In the genomic region with DNA sequence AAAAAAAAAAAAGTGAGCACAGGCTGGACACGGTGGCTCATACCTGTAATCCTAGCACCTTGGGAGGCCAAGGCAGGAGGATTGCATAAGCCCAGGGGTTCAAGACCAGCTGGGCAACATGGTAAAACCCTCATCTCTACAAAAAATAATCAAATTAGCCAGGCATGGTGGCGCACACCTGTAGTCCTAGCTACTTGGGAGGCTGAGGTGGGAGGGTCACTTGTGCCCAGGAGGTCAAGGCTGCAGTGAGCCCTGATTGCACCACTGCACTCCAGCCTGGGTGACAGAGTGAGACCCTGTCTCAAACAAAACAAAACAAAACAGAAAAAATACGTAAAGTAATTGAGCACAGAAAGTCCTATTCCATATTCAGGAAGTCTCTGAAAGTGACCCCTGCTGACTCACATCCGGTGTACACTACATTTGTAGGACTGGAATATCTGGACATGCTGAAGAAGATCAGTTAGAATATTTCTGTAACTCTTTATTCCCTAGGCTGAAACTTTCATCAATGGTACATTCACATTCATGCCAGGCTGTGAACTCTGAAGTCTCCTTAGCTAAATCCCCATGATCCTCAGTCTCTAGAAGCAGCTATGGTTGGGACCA, we compare ENCODE assay signal across 21 cellular contexts.
DNase-seq lines count a peak whose midpoint lies in the region; ATAC-seq and TF ChIP-seq lines count a peak whose summit lies in the region.
"Had no signal": no experiment of that assay in that cellular context is flagged by ENCODE, and none has a peak within 500 bp of the region (broad histone marks: within the 10 kb centered on the region; RNA-seq: fewer than 3 reads in every experiment).

No MANE protein-coding gene starts in this region.

- WGBS in H9 (ENCODE audit: extremely low coverage, insufficient read length, low lambda C conversion rate): no CpG with 5 or more reads among the region's 4 CpGs

- no peaks in the 10 kb centered on the region for H3K79me1 ChIP-seq in H9 (ENCODE audit: insufficient read depth, low read depth, low read length, poor library complexity, severe bottlenecking)

- POLR2A ChIA-PET in RWPE1 (lab: Yijun Ruan, JAX; ENCODE audit: low non-redundant PET): interaction anchor here (0.6 kb wide), 1 partner anchor 44 kb away, joined by 5 read pairs; no protein-coding TSS in a partner anchor

- DNase-seq in EH (ENCODE audit: low read depth): peak; percentile 32
- no peak for DNase-seq in RWPE1 (ENCODE audit: low spot score)
- peak; percentile 30 for DNase-seq in epithelial cell of esophagus (ENCODE audit: low read depth)
- no peak for DNase-seq in memory B cell (ENCODE audit: low spot score in 2 of 2)
- DNase-seq in germinal center (ENCODE audit: low spot score): no peak
- no peak for DNase-seq in activated CD8-positive, alpha-beta memory T cell treated with anti-CD3 and anti-CD28 coated beads, Interleukin-2, amount 50 U/mL, for 48 hours
- no peak for DNase-seq in H9
- DNase-seq: activated CD8-positive, alpha-beta T cell treated with anti-CD3 and anti-CD28 coated beads for 36 hours; activated naive CD8-positive, alpha-beta T cell treated with anti-CD3 and anti-CD28 coated beads, Interleukin-2, amount 10 ng/mL, durations not matched to agents 7 days and 5 days; activated T-cell treated with anti-CD3 and anti-CD28 coated beads, Interleukin-2, amount 50 U/mL, for 48 hours; caudate nucleus; effector CD4-positive, alpha-beta T cell; left ventricle myocardium superior; NCI-H1092; NCI-H2107; NCI-H69; OCI-M1; stimulated activated CD4-positive, alpha-beta T cell treated with anti-CD3 and anti-CD28 coated beads, Interleukin-2, amount 100 ng/mL, for 24 hours had no signal

- no peak overlapping the region for H4K5ac ChIP-seq in H9 (ENCODE audit: insufficient read length, low read depth, low read length)

- no peak overlapping the region for H3K4ac ChIP-seq in H9 (ENCODE audit: low read depth, low read length)

- H4K8ac ChIP-seq in H9 (replicated peaks; ENCODE audit: insufficient read length, low read depth, low read length): no peak overlapping the region

- no peak overlapping the region for H3T11ph ChIP-seq in H9 (ENCODE audit: low read length)

- H3K4me1 ChIP-seq in H9 (ENCODE audit: insufficient read depth, low read length): no peaks in the 10 kb centered on the region

- H3K27ac Mint-ChIP-seq in memory B cell: peak overlapping the region; percentile 47
- H3K27ac Mint-ChIP-seq in H9: no peak overlapping the region
- H3K27ac Mint-ChIP-seq: activated CD8-positive, alpha-beta T cell treated with anti-CD3 and anti-CD28 coated beads for 36 hours; activated naive CD8-positive, alpha-beta T cell treated with anti-CD3 and anti-CD28 coated beads, Interleukin-2, amount 10 ng/mL, durations not matched to agents 7 days and 5 days; B cell had no signal

- no peaks in the 10 kb centered on the region for H3K27me3 ChIP-seq in H9 (ENCODE audit: insufficient read depth, low read length)
- H3K27me3 ChIP-seq: gastroesophageal sphincter had no signal

- H3K56ac ChIP-seq in H9 (ENCODE audit: insufficient read length, low read depth, low read length): no peak overlapping the region

- H3K23me2 ChIP-seq in H9 (ENCODE audit: insufficient read length, low read depth, low read length, poor library complexity, severe bottlenecking): no peaks in the 10 kb centered on the region

- no peak overlapping the region for H2BK120ac ChIP-seq in H9 (ENCODE audit: low read depth, low read length, poor library complexity, severe bottlenecking)

- H3K9ac ChIP-seq in H9 (ENCODE audit: extremely low read depth, insufficient read length, low read length): no peak overlapping the region

- no peak overlapping the region for H2BK15ac ChIP-seq in H9 (ENCODE audit: low read depth, low read length)

- H3K4me1 Mint-ChIP-seq in memory B cell: no peaks in the 10 kb centered on the region
- H3K4me1 Mint-ChIP-seq in H9: no peaks in the 10 kb centered on the region
- H3K4me1 Mint-ChIP-seq: activated naive CD8-positive, alpha-beta T cell treated with anti-CD3 and anti-CD28 coated beads, Interleukin-2, amount 10 ng/mL, durations not matched to agents 7 days and 5 days; B cell had no signal

- H3K4me3 Mint-ChIP-seq in memory B cell (no peak overlapping the region), H9 (no peak overlapping the region)
- H3K4me3 Mint-ChIP-seq: activated CD8-positive, alpha-beta T cell treated with anti-CD3 and anti-CD28 coated beads for 36 hours; activated naive CD8-positive, alpha-beta T cell treated with anti-CD3 and anti-CD28 coated beads, Interleukin-2, amount 10 ng/mL, durations not matched to agents 7 days and 5 days; B cell had no signal

- no peak overlapping the region for H2BK12ac ChIP-seq in H9 (ENCODE audit: insufficient read length, low read depth, low read length)

- no peak overlapping the region for H3K14ac ChIP-seq in H9 (ENCODE audit: insufficient read depth, low read length)

- no peaks in the 10 kb centered on the region for H3K27me3 Mint-ChIP-seq in memory B cell
- H3K27me3 Mint-ChIP-seq in H9 (ENCODE audit: low read depth): no peaks in the 10 kb centered on the region
- H3K27me3 Mint-ChIP-seq: activated CD8-positive, alpha-beta T cell treated with anti-CD3 and anti-CD28 coated beads for 36 hours; activated naive CD8-positive, alpha-beta T cell treated with anti-CD3 and anti-CD28 coated beads, Interleukin-2, amount 10 ng/mL, durations not matched to agents 7 days and 5 days; B cell had no signal

- H3K27ac ChIP-seq in RWPE1 (peak overlapping the region; percentile 39; the same call in 1 of the 2 replicates), H9 (ENCODE audit: insufficient read length, low read depth, low read length) (no peak overlapping the region)
- H3K27ac ChIP-seq: gastroesophageal sphincter had no signal

- no peak overlapping the region for H2AFZ ChIP-seq in H9 (ENCODE audit: low read length)

- ATAC-seq in memory B cell (ENCODE audit: low read depth) (no peak), HG02884 (IDR thresholded peaks at IDR 0.05; ENCODE audit: unreplicated experiment) (no peak)
- ATAC-seq: activated CD8-positive, alpha-beta T cell treated with anti-CD3 and anti-CD28 coated beads for 36 hours; gastroesophageal sphincter; left ventricle myocardium superior had no signal

- no peaks in the 10 kb centered on the region for H3K79me2 ChIP-seq in H9 (ENCODE audit: insufficient read depth, low read length)

- no peak overlapping the region for H3K4me3 ChIP-seq in epithelial cell of esophagus (ENCODE audit: low read length)
- H3K4me3 ChIP-seq: gastroesophageal sphincter had no signal

- no peak overlapping the region for H3K23ac ChIP-seq in H9 (ENCODE audit: insufficient read length, low read depth, low read length)

- no peak overlapping the region for H3K4me2 ChIP-seq in H9 (ENCODE audit: insufficient read depth, insufficient read length, low read length)

- H3K9me3 Mint-ChIP-seq in memory B cell (no peaks in the 10 kb centered on the region), H9 (peaks cover 5 to 7% of the 10 kb centered on the region in 2 experiments; a peak in 3 of 5 replicates)
- H3K9me3 Mint-ChIP-seq: activated CD8-positive, alpha-beta T cell treated with anti-CD3 and anti-CD28 coated beads for 36 hours had no signal

- H3K9me3 ChIP-seq in H9 (ENCODE audit: control insufficient read depth, low read depth, low read length): peaks cover 5% of the 10 kb centered on the region
- H3K9me3 ChIP-seq: gastroesophageal sphincter had no signal

- TF ChIP-seq CTCF in RWPE1 (conservative IDR thresholded peaks at IDR 0.05; ENCODE audit: low read depth) (no peak), epithelial cell of esophagus (IDR thresholded peaks at IDR 0.05; ENCODE audit: insufficient read depth, low read depth, low read length, missing control alignments) (no peak), H9 (conservative IDR thresholded peaks at IDR 0.05) (no peak)

- no peak overlapping the region for H2AK5ac ChIP-seq in H9 (ENCODE audit: insufficient read length, low read length)

- H4K91ac ChIP-seq in H9 (ENCODE audit: insufficient read length, low read depth, low read length): no peak overlapping the region

- H3K18ac ChIP-seq in H9 (ENCODE audit: insufficient read length, low read depth, low read length): no peak overlapping the region

- no peak overlapping the region for H2BK20ac ChIP-seq in H9 (ENCODE audit: low read depth, low read length, poor library complexity, severe bottlenecking)

- no peaks in the 10 kb centered on the region for H4K20me1 ChIP-seq in H9 (ENCODE audit: control insufficient read depth, insufficient read depth, insufficient read length)

- peaks cover 51% of the 10 kb centered on the region for H3K36me3 Mint-ChIP-seq in memory B cell
- H3K36me3 Mint-ChIP-seq in H9 (ENCODE audit: insufficient read depth in 1 of 3, low read depth in 3 of 3): peaks cover 12 to 17% (median 17%) of the 10 kb centered on the region in 3 experiments

- CTCF ChIA-PET in RWPE1 (lab: Yijun Ruan, JAX): no interaction called here

- H2BK5ac ChIP-seq in H9 (ENCODE audit: insufficient read length, low read length): no peak overlapping the region

Comparison
In these comparisons a context has a peak if more than half of its experiments do, and no peak if none do; other contexts are left out.
1. DNase-seq: peak in EH (single experiment) and epithelial cell of esophagus (single experiment); none in RWPE1 (single experiment), memory B cell (0 of 2), germinal center (single experiment), activated CD8-positive, alpha-beta memory T cell treated with anti-CD3 and anti-CD28 coated beads, Interleukin-2, amount 50 U/mL, for 48 hours (single experiment) and H9 (single experiment).